In the genomic region with DNA sequence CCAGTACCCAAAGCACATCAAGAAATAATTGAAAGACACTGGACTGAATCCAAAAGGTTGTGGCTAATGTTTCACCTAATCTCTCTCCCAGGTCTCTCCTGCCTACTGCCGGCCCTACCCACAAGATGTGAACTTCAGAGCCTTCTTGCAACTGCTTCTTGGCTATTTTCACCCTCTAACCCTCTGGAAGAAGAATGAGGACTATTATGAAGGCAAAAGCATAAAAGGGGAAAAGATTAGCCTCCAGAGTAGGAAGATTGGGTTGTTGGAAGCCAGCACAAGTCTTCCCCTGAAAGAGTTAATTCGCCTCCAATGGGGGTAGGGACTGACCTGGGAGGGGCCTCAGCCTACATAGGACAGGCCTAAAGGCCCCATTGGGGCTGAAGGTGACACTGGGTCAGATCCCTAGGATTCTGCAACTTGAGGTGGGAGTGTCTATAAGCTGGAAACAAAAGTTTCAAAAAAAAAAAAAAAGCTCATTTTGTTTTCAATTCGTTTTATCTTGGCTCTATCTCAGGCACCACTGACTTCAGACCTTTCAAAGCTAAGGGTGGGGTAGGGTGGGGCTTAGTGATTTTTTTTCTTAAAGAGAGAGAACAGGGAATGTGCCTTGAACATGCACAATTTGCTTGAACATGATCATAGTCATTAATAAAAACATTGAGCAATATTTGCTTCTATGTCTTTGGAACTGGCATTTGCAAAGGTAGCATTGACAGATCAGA, we compare ENCODE assay signal across 1 cellular context.
TF ChIP-seq lines count a peak whose summit lies in the region.

No MANE protein-coding gene starts in this region.

TF ChIP-seq in K562, 482 proteins besides CTCF, POLR2A, EP300 and RAD21 (continued from another document and continues in another):
- TF ChIP-seq, protein P1, sequence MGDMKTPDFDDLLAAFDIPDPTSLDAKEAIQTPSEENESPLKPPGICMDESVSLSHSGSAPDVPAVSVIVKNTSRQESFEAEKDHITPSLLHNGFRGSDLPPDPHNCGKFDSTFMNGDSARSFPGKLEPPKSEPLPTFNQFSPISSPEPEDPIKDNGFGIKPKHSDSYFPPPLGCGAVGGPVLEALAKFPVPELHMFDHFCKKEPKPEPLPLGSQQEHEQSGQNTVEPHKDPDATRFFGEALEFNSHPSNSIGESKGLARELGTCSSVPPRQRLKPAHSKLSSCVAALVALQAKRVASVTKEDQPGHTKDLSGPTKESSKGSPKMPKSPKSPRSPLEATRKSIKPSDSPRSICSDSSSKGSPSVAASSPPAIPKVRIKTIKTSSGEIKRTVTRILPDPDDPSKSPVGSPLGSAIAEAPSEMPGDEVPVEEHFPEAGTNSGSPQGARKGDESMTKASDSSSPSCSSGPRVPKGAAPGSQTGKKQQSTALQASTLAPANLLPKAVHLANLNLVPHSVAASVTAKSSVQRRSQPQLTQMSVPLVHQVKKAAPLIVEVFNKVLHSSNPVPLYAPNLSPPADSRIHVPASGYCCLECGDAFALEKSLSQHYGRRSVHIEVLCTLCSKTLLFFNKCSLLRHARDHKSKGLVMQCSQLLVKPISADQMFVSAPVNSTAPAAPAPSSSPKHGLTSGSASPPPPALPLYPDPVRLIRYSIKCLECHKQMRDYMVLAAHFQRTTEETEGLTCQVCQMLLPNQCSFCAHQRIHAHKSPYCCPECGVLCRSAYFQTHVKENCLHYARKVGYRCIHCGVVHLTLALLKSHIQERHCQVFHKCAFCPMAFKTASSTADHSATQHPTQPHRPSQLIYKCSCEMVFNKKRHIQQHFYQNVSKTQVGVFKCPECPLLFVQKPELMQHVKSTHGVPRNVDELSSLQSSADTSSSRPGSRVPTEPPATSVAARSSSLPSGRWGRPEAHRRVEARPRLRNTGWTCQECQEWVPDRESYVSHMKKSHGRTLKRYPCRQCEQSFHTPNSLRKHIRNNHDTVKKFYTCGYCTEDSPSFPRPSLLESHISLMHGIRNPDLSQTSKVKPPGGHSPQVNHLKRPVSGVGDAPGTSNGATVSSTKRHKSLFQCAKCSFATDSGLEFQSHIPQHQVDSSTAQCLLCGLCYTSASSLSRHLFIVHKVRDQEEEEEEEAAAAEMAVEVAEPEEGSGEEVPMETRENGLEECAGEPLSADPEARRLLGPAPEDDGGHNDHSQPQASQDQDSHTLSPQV (IDR thresholded peaks at IDR 0.05): 0 out of 2 replicates have a peak, but pooled peaks have one; percentile 61
- TF ChIP-seq SRSF1 (IDR thresholded peaks at IDR 0.05; ENCODE audit: low read depth, low read length) (no peak), CHD4 (IDR thresholded peaks at IDR 0.05; ENCODE audit: insufficient read depth, insufficient replicate concordance, low read depth, low read length, poor library complexity, severe bottlenecking) (no peak), ZNF23 (CRISPR knock-in tag; IDR thresholded peaks at IDR 0.05) (no peak), NCOA6 (IDR thresholded peaks at IDR 0.05) (no peak), PRPF4 (IDR thresholded peaks at IDR 0.05; ENCODE audit: insufficient read depth, low read depth, low read length, poor library complexity, severe bottlenecking) (no peak), RBM22 (IDR thresholded peaks at IDR 0.05; ENCODE audit: low read depth, low read length, poor library complexity, severe bottlenecking) (no peak), NR2C1 (IDR thresholded peaks at IDR 0.05) (0 out of 2 replicates have a peak, but pooled peaks have one; percentile 38), NR2C1 (tag; IDR thresholded peaks at IDR 0.05) (no peak), ZEB2 (IDR thresholded peaks at IDR 0.05) (no peak), ZNF146 (CRISPR knock-in tag; IDR thresholded peaks at IDR 0.05; ENCODE audit: unreplicated experiment) (no peak), FOXM1 (IDR thresholded peaks at IDR 0.05; ENCODE audit: low read depth) (no peak), FOXM1 (CRISPR knock-in tag; IDR thresholded peaks at IDR 0.05; ENCODE audit: low read depth) (no peak), HEY1 (CRISPR knock-in tag; IDR thresholded peaks at IDR 0.05; ENCODE audit: borderline replicate concordance) (no peak), MEIS2 (IDR thresholded peaks at IDR 0.05; ENCODE audit: partially characterized antibody) (no peak), CAMTA2 (CRISPR knock-in tag; conservative IDR thresholded peaks at IDR 0.05) (no peak), TARDBP (IDR thresholded peaks at IDR 0.05) (no peak)
- TF ChIP-seq, protein P2, sequence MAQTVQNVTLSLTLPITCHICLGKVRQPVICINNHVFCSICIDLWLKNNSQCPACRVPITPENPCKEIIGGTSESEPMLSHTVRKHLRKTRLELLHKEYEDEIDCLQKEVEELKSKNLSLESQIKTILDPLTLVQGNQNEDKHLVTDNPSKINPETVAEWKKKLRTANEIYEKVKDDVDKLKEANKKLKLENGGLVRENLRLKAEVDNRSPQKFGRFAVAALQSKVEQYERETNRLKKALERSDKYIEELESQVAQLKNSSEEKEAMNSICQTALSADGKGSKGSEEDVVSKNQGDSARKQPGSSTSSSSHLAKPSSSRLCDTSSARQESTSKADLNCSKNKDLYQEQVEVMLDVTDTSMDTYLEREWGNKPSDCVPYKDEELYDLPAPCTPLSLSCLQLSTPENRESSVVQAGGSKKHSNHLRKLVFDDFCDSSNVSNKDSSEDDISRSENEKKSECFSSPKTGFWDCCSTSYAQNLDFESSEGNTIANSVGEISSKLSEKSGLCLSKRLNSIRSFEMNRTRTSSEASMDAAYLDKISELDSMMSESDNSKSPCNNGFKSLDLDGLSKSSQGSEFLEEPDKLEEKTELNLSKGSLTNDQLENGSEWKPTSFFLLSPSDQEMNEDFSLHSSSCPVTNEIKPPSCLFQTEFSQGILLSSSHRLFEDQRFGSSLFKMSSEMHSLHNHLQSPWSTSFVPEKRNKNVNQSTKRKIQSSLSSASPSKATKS (CRISPR knock-in tag; IDR thresholded peaks at IDR 0.05): no peak
- TF ChIP-seq, protein P3, sequence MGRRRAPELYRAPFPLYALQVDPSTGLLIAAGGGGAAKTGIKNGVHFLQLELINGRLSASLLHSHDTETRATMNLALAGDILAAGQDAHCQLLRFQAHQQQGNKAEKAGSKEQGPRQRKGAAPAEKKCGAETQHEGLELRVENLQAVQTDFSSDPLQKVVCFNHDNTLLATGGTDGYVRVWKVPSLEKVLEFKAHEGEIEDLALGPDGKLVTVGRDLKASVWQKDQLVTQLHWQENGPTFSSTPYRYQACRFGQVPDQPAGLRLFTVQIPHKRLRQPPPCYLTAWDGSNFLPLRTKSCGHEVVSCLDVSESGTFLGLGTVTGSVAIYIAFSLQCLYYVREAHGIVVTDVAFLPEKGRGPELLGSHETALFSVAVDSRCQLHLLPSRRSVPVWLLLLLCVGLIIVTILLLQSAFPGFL (CRISPR knock-in tag; IDR thresholded peaks at IDR 0.05): no peak
- TF ChIP-seq, protein P4, sequence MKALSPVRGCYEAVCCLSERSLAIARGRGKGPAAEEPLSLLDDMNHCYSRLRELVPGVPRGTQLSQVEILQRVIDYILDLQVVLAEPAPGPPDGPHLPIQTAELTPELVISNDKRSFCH (CRISPR knock-in tag; IDR thresholded peaks at IDR 0.05): no peak
- TF ChIP-seq, protein P4 (tag; IDR thresholded peaks at IDR 0.05): no peak
- TF ChIP-seq, protein P5, sequence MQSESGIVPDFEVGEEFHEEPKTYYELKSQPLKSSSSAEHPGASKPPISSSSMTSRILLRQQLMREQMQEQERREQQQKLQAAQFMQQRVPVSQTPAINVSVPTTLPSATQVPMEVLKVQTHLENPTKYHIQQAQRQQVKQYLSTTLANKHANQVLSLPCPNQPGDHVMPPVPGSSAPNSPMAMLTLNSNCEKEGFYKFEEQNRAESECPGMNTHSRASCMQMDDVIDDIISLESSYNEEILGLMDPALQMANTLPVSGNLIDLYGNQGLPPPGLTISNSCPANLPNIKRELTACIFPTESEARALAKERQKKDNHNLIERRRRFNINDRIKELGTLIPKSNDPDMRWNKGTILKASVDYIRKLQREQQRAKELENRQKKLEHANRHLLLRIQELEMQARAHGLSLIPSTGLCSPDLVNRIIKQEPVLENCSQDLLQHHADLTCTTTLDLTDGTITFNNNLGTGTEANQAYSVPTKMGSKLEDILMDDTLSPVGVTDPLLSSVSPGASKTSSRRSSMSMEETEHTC (IDR thresholded peaks at IDR 0.05): no peak
- TF ChIP-seq, protein P6, sequence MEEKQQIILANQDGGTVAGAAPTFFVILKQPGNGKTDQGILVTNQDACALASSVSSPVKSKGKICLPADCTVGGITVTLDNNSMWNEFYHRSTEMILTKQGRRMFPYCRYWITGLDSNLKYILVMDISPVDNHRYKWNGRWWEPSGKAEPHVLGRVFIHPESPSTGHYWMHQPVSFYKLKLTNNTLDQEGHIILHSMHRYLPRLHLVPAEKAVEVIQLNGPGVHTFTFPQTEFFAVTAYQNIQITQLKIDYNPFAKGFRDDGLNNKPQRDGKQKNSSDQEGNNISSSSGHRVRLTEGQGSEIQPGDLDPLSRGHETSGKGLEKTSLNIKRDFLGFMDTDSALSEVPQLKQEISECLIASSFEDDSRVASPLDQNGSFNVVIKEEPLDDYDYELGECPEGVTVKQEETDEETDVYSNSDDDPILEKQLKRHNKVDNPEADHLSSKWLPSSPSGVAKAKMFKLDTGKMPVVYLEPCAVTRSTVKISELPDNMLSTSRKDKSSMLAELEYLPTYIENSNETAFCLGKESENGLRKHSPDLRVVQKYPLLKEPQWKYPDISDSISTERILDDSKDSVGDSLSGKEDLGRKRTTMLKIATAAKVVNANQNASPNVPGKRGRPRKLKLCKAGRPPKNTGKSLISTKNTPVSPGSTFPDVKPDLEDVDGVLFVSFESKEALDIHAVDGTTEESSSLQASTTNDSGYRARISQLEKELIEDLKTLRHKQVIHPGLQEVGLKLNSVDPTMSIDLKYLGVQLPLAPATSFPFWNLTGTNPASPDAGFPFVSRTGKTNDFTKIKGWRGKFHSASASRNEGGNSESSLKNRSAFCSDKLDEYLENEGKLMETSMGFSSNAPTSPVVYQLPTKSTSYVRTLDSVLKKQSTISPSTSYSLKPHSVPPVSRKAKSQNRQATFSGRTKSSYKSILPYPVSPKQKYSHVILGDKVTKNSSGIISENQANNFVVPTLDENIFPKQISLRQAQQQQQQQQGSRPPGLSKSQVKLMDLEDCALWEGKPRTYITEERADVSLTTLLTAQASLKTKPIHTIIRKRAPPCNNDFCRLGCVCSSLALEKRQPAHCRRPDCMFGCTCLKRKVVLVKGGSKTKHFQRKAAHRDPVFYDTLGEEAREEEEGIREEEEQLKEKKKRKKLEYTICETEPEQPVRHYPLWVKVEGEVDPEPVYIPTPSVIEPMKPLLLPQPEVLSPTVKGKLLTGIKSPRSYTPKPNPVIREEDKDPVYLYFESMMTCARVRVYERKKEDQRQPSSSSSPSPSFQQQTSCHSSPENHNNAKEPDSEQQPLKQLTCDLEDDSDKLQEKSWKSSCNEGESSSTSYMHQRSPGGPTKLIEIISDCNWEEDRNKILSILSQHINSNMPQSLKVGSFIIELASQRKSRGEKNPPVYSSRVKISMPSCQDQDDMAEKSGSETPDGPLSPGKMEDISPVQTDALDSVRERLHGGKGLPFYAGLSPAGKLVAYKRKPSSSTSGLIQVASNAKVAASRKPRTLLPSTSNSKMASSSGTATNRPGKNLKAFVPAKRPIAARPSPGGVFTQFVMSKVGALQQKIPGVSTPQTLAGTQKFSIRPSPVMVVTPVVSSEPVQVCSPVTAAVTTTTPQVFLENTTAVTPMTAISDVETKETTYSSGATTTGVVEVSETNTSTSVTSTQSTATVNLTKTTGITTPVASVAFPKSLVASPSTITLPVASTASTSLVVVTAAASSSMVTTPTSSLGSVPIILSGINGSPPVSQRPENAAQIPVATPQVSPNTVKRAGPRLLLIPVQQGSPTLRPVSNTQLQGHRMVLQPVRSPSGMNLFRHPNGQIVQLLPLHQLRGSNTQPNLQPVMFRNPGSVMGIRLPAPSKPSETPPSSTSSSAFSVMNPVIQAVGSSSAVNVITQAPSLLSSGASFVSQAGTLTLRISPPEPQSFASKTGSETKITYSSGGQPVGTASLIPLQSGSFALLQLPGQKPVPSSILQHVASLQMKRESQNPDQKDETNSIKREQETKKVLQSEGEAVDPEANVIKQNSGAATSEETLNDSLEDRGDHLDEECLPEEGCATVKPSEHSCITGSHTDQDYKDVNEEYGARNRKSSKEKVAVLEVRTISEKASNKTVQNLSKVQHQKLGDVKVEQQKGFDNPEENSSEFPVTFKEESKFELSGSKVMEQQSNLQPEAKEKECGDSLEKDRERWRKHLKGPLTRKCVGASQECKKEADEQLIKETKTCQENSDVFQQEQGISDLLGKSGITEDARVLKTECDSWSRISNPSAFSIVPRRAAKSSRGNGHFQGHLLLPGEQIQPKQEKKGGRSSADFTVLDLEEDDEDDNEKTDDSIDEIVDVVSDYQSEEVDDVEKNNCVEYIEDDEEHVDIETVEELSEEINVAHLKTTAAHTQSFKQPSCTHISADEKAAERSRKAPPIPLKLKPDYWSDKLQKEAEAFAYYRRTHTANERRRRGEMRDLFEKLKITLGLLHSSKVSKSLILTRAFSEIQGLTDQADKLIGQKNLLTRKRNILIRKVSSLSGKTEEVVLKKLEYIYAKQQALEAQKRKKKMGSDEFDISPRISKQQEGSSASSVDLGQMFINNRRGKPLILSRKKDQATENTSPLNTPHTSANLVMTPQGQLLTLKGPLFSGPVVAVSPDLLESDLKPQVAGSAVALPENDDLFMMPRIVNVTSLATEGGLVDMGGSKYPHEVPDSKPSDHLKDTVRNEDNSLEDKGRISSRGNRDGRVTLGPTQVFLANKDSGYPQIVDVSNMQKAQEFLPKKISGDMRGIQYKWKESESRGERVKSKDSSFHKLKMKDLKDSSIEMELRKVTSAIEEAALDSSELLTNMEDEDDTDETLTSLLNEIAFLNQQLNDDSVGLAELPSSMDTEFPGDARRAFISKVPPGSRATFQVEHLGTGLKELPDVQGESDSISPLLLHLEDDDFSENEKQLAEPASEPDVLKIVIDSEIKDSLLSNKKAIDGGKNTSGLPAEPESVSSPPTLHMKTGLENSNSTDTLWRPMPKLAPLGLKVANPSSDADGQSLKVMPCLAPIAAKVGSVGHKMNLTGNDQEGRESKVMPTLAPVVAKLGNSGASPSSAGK (IDR thresholded peaks at IDR 0.05): no peak
- TF ChIP-seq, protein P7, sequence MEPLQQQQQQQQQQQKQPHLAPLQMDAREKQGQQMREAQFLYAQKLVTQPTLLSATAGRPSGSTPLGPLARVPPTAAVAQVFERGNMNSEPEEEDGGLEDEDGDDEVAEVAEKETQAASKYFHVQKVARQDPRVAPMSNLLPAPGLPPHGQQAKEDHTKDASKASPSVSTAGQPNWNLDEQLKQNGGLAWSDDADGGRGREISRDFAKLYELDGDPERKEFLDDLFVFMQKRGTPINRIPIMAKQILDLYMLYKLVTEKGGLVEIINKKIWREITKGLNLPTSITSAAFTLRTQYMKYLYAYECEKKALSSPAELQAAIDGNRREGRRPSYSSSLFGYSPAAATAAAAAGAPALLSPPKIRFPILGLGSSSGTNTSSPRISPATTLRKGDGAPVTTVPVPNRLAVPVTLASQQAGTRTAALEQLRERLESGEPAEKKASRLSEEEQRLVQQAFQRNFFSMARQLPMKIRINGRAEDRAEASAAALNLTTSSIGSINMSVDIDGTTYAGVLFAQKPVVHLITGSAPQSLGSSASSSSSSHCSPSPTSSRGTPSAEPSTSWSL (CRISPR knock-in tag; IDR thresholded peaks at IDR 0.05; ENCODE audit: borderline replicate concordance): no peak
- TF ChIP-seq, protein P8, sequence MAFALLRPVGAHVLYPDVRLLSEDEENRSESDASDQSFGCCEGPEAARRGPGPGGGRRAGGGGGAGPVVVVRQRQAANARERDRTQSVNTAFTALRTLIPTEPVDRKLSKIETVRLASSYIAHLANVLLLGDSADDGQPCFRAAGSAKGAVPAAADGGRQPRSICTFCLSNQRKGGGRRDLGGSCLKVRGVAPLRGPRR (CRISPR knock-in tag; IDR thresholded peaks at IDR 0.05): no peak
- TF ChIP-seq, protein P9, sequence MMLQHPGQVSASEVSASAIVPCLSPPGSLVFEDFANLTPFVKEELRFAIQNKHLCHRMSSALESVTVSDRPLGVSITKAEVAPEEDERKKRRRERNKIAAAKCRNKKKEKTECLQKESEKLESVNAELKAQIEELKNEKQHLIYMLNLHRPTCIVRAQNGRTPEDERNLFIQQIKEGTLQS (IDR thresholded peaks at IDR 0.05): no peak
- TF ChIP-seq, protein P9 (CRISPR knock-in tag; conservative IDR thresholded peaks at IDR 0.05): no peak
